Comparison of ENCODE assay signal across 8 cellular contexts in genomic region chr3:58433400-58434169, GRCh38. TPM values are rescaled to one million over a fixed set of nuclear protein-coding genes. Genes with fewer than 3 reads are reported as not detected.
DNase-seq lines count a peak whose midpoint lies in the region; TF ChIP-seq lines count a peak whose summit lies in the region.

Gene PDHB, minus strand, starts transcription at chr3:58433832. Its CDS starts 23 bp downstream, at chr3:58433809.

- peak within 1 kb of the TSS; percentile 88 for H3K4me2 ChIP-seq in Loucy (ENCODE audit: low read depth, low read length, poor library complexity, severe bottlenecking)

- TF ChIP-seq CTCF in Loucy (conservative IDR thresholded peaks at IDR 0.05; ENCODE audit: low read length) (no peak), fibroblast of villous mesenchyme (IDR thresholded peaks at IDR 0.05; ENCODE audit: insufficient read depth, low read depth, low read length) (no peak), neural crest cell (conservative IDR thresholded peaks at IDR 0.05) (no peak), stomach (IDR thresholded peaks at IDR 0.05) (peak in 1 of 7 experiments; percentile 8)

- peaks cover 4% of the 10 kb centered on the region for H3K27me3 Mint-ChIP-seq in neural crest cell (ENCODE audit: low read depth)

- H3K4me3 ChIP-seq in H7 (ENCODE audit: insufficient read depth, low read depth, low read length) = peak within 1 kb of the TSS; percentile 91
- H3K4me3 ChIP-seq in Loucy (ENCODE audit: low read length, poor library complexity, severe bottlenecking) = peak within 1 kb of the TSS; percentile 82
- peak within 1 kb of the TSS; percentile 91 for H3K4me3 ChIP-seq in fibroblast of villous mesenchyme (ENCODE audit: low read depth, low read length)
- H3K4me3 ChIP-seq in stomach = peak within 1 kb of the TSS; percentile 66 to 73 (median 70)

- no peaks in the 10 kb centered on the region for H3K27me3 ChIP-seq in H7 (ENCODE audit: control insufficient read depth, insufficient read depth, low read length)
- H3K27me3 ChIP-seq in Loucy (ENCODE audit: insufficient read depth, low read length, poor library complexity, severe bottlenecking) = no peaks in the 10 kb centered on the region
- H3K27me3 ChIP-seq in stomach = no peaks in the 10 kb centered on the region

- peaks cover 28% of the 10 kb centered on the region for H3K36me3 ChIP-seq in ES-I3 (ENCODE audit: insufficient read depth, low read length)
- peaks cover 29% of the 10 kb centered on the region for H3K36me3 ChIP-seq in H7 (replicated peaks; ENCODE audit: control insufficient read depth, insufficient read depth, low read length)
- H3K36me3 ChIP-seq in Loucy (ENCODE audit: insufficient read depth, low read length) = peaks cover 31% of the 10 kb centered on the region
- H3K36me3 ChIP-seq in stomach = peaks cover 33 to 34% (median 33%) of the 10 kb centered on the region in 4 donors

- no peaks in the 10 kb centered on the region for H3K9me3 ChIP-seq in ES-I3 (ENCODE audit: control insufficient read depth, insufficient read depth, low read length)
- H3K9me3 ChIP-seq in Loucy (ENCODE audit: insufficient read depth, low read depth, low read length) = no peaks in the 10 kb centered on the region
- no peaks in the 10 kb centered on the region for H3K9me3 ChIP-seq in stomach

- peak within 1 kb of the TSS; percentile 96 for H3K4me3 Mint-ChIP-seq in neural crest cell

- H3K79me2 ChIP-seq in Loucy (ENCODE audit: insufficient read depth, low read length) = peaks cover 45% of the 10 kb centered on the region

- H3K27ac ChIP-seq in stomach = peak within 1 kb of the TSS; percentile 90 to 97 (median 91)

- H3F3A ChIP-seq in Loucy (ENCODE audit: low read depth) = no peaks in the 10 kb centered on the region

- H3K4me1 Mint-ChIP-seq in neural crest cell = peaks cover 28% of the 10 kb centered on the region

- peak within 1 kb of the TSS; percentile 96 for H2AFZ ChIP-seq in Loucy (ENCODE audit: low read length)

- DNase-seq in H7 (peak; percentile 99), SIG-M5 (lab: John Stamatoyannopoulos, UW) (peak; percentile 38), activated gamma-delta T cell (lab: John Stamatoyannopoulos, UW) (peak; percentile 83), fibroblast of villous mesenchyme (ENCODE audit: low read depth) (peak; percentile 88), neural crest cell (ENCODE audit: low read depth, low spot score) (peak; percentile 82), stomach (peak; percentile 92)

- H3K9ac ChIP-seq in ES-I3 (ENCODE audit: low read depth, low read length) (peak within 1 kb of the TSS; percentile 92), Loucy (ENCODE audit: low read depth, low read length, poor library complexity, severe bottlenecking) (peak within 1 kb of the TSS; percentile 82)

- intact Hi-C loops in stomach (cut with DNase I; ENCODE audit: low total_unique reads) = no loop called here

- H3K9me3 Mint-ChIP-seq in neural crest cell = no peaks in the 10 kb centered on the region

- H3K4me1 ChIP-seq in ES-I3 (ENCODE audit: insufficient read depth, low read length) (peaks cover 22% of the 10 kb centered on the region), Loucy (ENCODE audit: insufficient read depth, low read length, poor library complexity, severe bottlenecking) (peaks cover 31% of the 10 kb centered on the region), stomach (peaks cover 15 to 43% (median 31%) of the 10 kb centered on the region in 4 donors)

- TF ChIP-seq POLR2A in stomach (IDR thresholded peaks at IDR 0.05) = peak in 1 of 4 donors; percentile 42

- H3K9me2 ChIP-seq in Loucy (replicated peaks; ENCODE audit: low read depth, low read length) = no peaks in the 10 kb centered on the region

- WGBS in stomach, 5 donors = 0 to 1% (median 0%) methylated on average over 54 to 67 of the region's 67 CpGs

- TF ChIP-seq EP300 in stomach (IDR thresholded peaks at IDR 0.05) = no peak

- H3K36me3 Mint-ChIP-seq in neural crest cell (ENCODE audit: low read depth) = peaks cover 5% of the 10 kb centered on the region

- H4K20me1 ChIP-seq in Loucy (ENCODE audit: insufficient read depth, low read length, poor library complexity, severe bottlenecking) = peaks cover 40% of the 10 kb centered on the region

- peak within 1 kb of the TSS; percentile 99 for H3K27ac Mint-ChIP-seq in neural crest cell (ENCODE audit: unreplicated experiment)

RNA-seq across cellular contexts. Expression of gene PDHB, which starts in this region (rescaled TPM):
- total RNA-seq in H7 (2014; rRNA removed; shearing (Covaris generic)) = 206 and 219 TPM in 2 replicates
- total RNA-seq in fibroblast of villous mesenchyme = 102 and 114 TPM in 2 replicates
- 63.5 and 71.4 TPM in 2 replicates for total RNA-seq in neural crest cell
- 100 to 1,000 TPM in 3 of 5 donors, 10 to 100 TPM in 2; 24.5 to 246 (median 109) TPM for total RNA-seq in stomach
- 10 to 100 TPM; 70.6 to 88.7 (median 81.3) TPM for polyA plus RNA-seq in stomach

Comparison
In these comparisons a context has a peak if more than half of its experiments do, and no peak if none do; other contexts are left out.
1. Peak in every context shown above with its lines: DNase-seq, H3K4me3 ChIP-seq and H3K27ac ChIP-seq.
2. DNase-seq: peak in every context shown above with its lines; median percentile 99 in H7; 92 in stomach; 88 in fibroblast of villous mesenchyme; 83 in activated gamma-delta T cell; 82 in neural crest cell; 38 in SIG-M5.